ENCODE assay signal across 1 cellular context in the genomic region with DNA sequence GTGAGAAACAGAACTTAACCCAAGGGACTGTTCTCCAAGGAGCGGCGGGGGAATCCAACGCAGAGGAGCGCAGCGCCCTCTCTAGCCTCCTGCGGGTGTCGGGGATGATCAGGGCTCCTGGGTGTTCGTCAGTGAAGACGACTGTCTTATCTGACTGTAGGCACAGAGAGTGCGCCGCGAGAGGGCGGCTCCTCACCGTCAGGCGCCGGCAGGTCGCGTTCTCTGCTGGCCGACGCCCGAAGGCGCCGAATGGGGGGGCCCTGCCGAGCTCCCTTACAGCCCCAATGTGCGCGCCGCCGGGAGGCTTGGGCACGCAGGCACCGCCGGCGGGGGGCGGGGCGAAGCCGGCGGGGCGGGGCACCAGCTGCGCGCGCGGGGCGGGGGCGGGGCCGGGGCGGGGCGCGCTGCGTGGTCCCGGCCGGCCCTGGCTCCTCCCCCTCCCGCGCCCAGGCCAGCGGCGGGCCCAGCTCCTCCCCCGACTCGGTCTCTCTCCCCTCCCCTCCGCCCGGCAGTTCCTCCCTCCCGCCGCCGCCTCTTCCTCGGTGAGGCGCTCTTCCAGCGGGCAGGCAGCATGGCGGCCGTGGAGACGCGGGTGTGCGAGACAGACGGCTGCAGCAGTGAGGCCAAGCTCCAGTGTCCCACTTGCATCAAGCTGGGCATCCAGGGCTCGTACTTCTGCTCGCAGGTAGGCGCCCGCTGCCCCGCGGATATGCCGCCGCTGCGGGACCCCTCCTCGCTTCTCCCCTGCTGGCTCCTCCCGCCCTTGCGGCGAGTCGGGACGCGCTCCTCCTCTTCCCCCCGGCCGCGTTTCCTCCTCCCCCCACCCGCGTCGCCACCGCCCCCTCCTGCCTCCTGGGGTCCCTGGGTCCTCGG.
TF ChIP-seq lines count a peak whose summit lies in the region.

A gene (plus strand): TSS at position 539 of the 873 bp plus-strand sequence. CDS start 33 bp downstream, at position 572.

TF ChIP-seq in neural cell, 6 proteins besides CTCF, POLR2A, EP300 and RAD21 (continued from another document):
- TF ChIP-seq, protein P1, sequence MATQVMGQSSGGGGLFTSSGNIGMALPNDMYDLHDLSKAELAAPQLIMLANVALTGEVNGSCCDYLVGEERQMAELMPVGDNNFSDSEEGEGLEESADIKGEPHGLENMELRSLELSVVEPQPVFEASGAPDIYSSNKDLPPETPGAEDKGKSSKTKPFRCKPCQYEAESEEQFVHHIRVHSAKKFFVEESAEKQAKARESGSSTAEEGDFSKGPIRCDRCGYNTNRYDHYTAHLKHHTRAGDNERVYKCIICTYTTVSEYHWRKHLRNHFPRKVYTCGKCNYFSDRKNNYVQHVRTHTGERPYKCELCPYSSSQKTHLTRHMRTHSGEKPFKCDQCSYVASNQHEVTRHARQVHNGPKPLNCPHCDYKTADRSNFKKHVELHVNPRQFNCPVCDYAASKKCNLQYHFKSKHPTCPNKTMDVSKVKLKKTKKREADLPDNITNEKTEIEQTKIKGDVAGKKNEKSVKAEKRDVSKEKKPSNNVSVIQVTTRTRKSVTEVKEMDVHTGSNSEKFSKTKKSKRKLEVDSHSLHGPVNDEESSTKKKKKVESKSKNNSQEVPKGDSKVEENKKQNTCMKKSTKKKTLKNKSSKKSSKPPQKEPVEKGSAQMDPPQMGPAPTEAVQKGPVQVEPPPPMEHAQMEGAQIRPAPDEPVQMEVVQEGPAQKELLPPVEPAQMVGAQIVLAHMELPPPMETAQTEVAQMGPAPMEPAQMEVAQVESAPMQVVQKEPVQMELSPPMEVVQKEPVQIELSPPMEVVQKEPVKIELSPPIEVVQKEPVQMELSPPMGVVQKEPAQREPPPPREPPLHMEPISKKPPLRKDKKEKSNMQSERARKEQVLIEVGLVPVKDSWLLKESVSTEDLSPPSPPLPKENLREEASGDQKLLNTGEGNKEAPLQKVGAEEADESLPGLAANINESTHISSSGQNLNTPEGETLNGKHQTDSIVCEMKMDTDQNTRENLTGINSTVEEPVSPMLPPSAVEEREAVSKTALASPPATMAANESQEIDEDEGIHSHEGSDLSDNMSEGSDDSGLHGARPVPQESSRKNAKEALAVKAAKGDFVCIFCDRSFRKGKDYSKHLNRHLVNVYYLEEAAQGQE (IDR thresholded peaks at IDR 0.05; ENCODE audit: borderline replicate concordance): peak; percentile 20
- TF ChIP-seq TAF1 (IDR thresholded peaks at IDR 0.05; ENCODE audit: low read depth): peak; percentile 70
- peak; percentile 66 for TF ChIP-seq POLR2AphosphoS5 (IDR thresholded peaks at IDR 0.05)
- TF ChIP-seq EZH2 (IDR thresholded peaks at IDR 0.05; ENCODE audit: borderline replicate concordance, insufficient read depth, low read length, poor library complexity, severe bottlenecking): no peak
- peak; percentile 84 for TF ChIP-seq SMC3 (conservative IDR thresholded peaks at IDR 0.05; ENCODE audit: poor library complexity)
